ENCODE assay signal across 8 cellular contexts in the genomic region with DNA sequence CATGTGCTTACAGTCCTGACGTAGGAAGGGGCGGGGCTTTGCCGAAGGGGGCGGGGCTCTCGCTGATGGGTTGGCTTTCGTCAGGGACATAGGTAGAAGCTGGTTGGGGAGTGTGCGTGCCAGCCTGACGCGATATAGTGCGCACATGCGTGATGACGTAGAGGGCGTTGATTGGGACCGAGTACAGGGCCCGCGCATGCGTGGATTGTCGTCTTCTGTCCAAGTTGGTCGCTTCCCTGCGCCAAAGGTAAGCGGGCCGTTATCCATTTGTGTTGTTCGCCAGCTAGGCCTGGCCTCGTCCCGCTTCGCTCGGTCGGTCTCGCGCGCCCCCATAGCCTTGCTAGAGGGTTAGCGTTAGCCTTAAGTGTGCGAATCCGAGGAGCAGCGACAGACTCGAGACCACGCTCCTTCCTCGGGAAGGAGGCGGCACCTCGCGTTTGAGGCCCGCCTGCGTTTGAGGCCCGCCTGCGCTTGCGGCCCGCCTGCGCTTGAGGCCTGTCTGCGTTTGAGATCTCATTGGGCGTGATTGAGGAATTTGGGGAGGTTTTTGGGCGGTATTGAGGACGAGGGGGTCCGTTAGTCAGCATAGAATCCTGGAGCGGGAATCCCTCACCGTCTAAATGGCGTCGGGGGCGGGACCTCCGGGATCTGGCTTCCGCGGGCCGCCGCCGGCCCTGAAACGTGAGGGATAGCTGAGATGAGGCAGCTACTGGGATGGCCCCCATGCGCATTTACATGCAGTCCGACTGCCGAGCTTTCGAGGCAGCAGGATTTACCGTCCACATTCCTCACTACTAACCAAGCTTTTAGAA. TPM values are rescaled to one million over a fixed set of nuclear protein-coding genes. Genes with fewer than 3 reads are reported as not detected.
DNase-seq lines count a peak whose midpoint lies in the region; ATAC-seq and TF ChIP-seq lines count a peak whose summit lies in the region.

XRCC6 (plus strand) TSS at position 197 of the 812 bp plus-strand sequence. CDS start 710 bp downstream, outside the sequence.

- peaks cover 5% of the 10 kb centered on the region; the same call in 1 of the 2 replicates for H3K36me3 ChIP-seq in PC-3 (ENCODE audit: low read depth, low read length)

- H3F3A ChIP-seq in PC-3 (ENCODE audit: low read length, unreplicated experiment), result no peaks in the 10 kb centered on the region

- ATAC-seq in GM21529 (IDR thresholded peaks at IDR 0.05; ENCODE audit: unreplicated experiment), result peak; percentile 80
- ATAC-seq in PC-3, result peak; percentile 92

- no peaks in the 10 kb centered on the region for H3K9me3 ChIP-seq in PC-3 (ENCODE audit: low read length)

- H3K79me2 ChIP-seq in PC-3 (ENCODE audit: low read length), result peaks cover 81% of the 10 kb centered on the region

- intact Hi-C loops in PC-3 (cut with micrococcal nuclease), result no loop called here

- H3K9ac ChIP-seq in PC-3 (ENCODE audit: low read length), result peak within 1 kb of the TSS; percentile 100

- peaks cover 22% of the 10 kb centered on the region; the same call in 1 of the 2 replicates for H3K4me1 ChIP-seq in PC-3 (ENCODE audit: insufficient read depth, low read length)

- H3K4me2 ChIP-seq in PC-3 (ENCODE audit: low read length), result peak within 1 kb of the TSS; percentile 91

- H3K9me2 ChIP-seq in PC-3 (replicated peaks; ENCODE audit: low read length), result no peaks in the 10 kb centered on the region

- H2AFZ ChIP-seq in PC-3 (ENCODE audit: low read length), result peak within 1 kb of the TSS; percentile 90

- BruUV-seq in PC-3 (replicated peaks; lab: Mats Ljungman, UMichigan), result no TSS peak

- no peak for TF ChIP-seq CTCF in PC-3 (conservative IDR thresholded peaks at IDR 0.05; ENCODE audit: low read depth, low read length)

- DNase-seq in DMS 273 treated with DMSO at 0.1 percent for 48 hours (lab: John Stamatoyannopoulos, UW) (peak; percentile 92), PC-3 (peak; percentile 97), activated T-cell treated with anti-CD3 and anti-CD28 coated beads for 48 hours (ENCODE audit: low read depth) (peak; percentile 99), epithelial cell of prostate (ENCODE audit: low read depth, low spot score) (peak; percentile 97), mucosa of gallbladder (ENCODE audit: low spot score) (peak; percentile 100)
- DNase-seq in stimulated activated CD8-positive, alpha-beta memory T cell treated with anti-CD3 and anti-CD28 coated beads, Interleukin-4, amount 100 ng/mL, for 4 hours (ENCODE audit: low read depth in 2 of 2, low spot score in 1 of 2), result peak; percentile 100

- CTCF ChIA-PET in PC-3 (lab: Charles Lee), result interaction anchor here (0.6 kb wide), 1 partner anchor 240 kb away, joined by 3 read pairs; no protein-coding TSS in a partner anchor

- H3K27ac ChIP-seq in PC-3 (ENCODE audit: low read length) (peak within 1 kb of the TSS; percentile 94), epithelial cell of prostate (peak within 1 kb of the TSS; percentile 82)

- TF ChIP-seq EP300 in Ishikawa (IDR thresholded peaks at IDR 0.05; ENCODE audit: borderline replicate concordance), result no peak; the same call in 1 of the 2 replicates

- POLR2A ChIA-PET in PC-3 (lab: Charles Lee; ENCODE audit: unreplicated experiment), result interaction anchor here (0.5 to 1.0 kb wide), 6 partner anchors 17 to 441 kb away, joined by 3 to 5 read pairs (median 4); partner anchors contain the start of gene PMM1

- no peaks in the 10 kb centered on the region for H3K27me3 ChIP-seq in PC-3 (ENCODE audit: low read length)

- TF ChIP-seq RAD21 in Ishikawa (IDR thresholded peaks at IDR 0.05; ENCODE audit: low read depth), result no peak

- H3K4me3 ChIP-seq in PC-3 (ENCODE audit: low read length), result peak within 1 kb of the TSS; percentile 100

- H4K20me1 ChIP-seq in PC-3 (ENCODE audit: low read length), result peaks cover 9% of the 10 kb centered on the region; the same call in 1 of the 2 replicates

TF ChIP-seq in Ishikawa, 13 proteins besides CTCF, POLR2A, EP300 and RAD21:
- TF ChIP-seq YY1 (IDR thresholded peaks at IDR 0.05; ENCODE audit: low read depth) (peak; percentile 87), MAX (IDR thresholded peaks at IDR 0.05) (peak; percentile 95), FOXM1 (IDR thresholded peaks at IDR 0.05; ENCODE audit: borderline replicate concordance, low read depth) (no peak), ZBTB7A (IDR thresholded peaks at IDR 0.05; ENCODE audit: low read depth) (no peak), CREB1 (IDR thresholded peaks at IDR 0.05; ENCODE audit: low read depth) (peak; percentile 94), NFIC (IDR thresholded peaks at IDR 0.05) (no peak), TCF12 (IDR thresholded peaks at IDR 0.05; ENCODE audit: low read depth) (no peak; the same call in 1 of the 2 replicates), TEAD4 (IDR thresholded peaks at IDR 0.05) (no peak; the same call in none of the 2 replicates), TAF1 (IDR thresholded peaks at IDR 0.05; ENCODE audit: low read depth) (peak; percentile 81), CEBPB (IDR thresholded peaks at IDR 0.05) (no peak), USF1 (IDR thresholded peaks at IDR 0.05) (peak; percentile 41), EGR1 (IDR thresholded peaks at IDR 0.05) (no peak)
- TF ChIP-seq, protein P1, sequence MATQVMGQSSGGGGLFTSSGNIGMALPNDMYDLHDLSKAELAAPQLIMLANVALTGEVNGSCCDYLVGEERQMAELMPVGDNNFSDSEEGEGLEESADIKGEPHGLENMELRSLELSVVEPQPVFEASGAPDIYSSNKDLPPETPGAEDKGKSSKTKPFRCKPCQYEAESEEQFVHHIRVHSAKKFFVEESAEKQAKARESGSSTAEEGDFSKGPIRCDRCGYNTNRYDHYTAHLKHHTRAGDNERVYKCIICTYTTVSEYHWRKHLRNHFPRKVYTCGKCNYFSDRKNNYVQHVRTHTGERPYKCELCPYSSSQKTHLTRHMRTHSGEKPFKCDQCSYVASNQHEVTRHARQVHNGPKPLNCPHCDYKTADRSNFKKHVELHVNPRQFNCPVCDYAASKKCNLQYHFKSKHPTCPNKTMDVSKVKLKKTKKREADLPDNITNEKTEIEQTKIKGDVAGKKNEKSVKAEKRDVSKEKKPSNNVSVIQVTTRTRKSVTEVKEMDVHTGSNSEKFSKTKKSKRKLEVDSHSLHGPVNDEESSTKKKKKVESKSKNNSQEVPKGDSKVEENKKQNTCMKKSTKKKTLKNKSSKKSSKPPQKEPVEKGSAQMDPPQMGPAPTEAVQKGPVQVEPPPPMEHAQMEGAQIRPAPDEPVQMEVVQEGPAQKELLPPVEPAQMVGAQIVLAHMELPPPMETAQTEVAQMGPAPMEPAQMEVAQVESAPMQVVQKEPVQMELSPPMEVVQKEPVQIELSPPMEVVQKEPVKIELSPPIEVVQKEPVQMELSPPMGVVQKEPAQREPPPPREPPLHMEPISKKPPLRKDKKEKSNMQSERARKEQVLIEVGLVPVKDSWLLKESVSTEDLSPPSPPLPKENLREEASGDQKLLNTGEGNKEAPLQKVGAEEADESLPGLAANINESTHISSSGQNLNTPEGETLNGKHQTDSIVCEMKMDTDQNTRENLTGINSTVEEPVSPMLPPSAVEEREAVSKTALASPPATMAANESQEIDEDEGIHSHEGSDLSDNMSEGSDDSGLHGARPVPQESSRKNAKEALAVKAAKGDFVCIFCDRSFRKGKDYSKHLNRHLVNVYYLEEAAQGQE (IDR thresholded peaks at IDR 0.05; ENCODE audit: low read depth), result no peak

RNA-seq across cellular contexts. Expression of gene XRCC6, which starts in this region (rescaled TPM):
- total RNA-seq in PC-3 (2014; rRNA removed) (404 and 432 TPM in 2 replicates), mucosa of gallbladder (170 TPM)

Comparison
In these comparisons a context has a peak if more than half of its experiments do, and no peak if none do; other contexts are left out.
1. Peak in every context shown above with its lines: DNase-seq, ATAC-seq, H3K4me3 ChIP-seq and H3K27ac ChIP-seq.